1 cellular context compared by ENCODE assay signal in the genomic region with DNA sequence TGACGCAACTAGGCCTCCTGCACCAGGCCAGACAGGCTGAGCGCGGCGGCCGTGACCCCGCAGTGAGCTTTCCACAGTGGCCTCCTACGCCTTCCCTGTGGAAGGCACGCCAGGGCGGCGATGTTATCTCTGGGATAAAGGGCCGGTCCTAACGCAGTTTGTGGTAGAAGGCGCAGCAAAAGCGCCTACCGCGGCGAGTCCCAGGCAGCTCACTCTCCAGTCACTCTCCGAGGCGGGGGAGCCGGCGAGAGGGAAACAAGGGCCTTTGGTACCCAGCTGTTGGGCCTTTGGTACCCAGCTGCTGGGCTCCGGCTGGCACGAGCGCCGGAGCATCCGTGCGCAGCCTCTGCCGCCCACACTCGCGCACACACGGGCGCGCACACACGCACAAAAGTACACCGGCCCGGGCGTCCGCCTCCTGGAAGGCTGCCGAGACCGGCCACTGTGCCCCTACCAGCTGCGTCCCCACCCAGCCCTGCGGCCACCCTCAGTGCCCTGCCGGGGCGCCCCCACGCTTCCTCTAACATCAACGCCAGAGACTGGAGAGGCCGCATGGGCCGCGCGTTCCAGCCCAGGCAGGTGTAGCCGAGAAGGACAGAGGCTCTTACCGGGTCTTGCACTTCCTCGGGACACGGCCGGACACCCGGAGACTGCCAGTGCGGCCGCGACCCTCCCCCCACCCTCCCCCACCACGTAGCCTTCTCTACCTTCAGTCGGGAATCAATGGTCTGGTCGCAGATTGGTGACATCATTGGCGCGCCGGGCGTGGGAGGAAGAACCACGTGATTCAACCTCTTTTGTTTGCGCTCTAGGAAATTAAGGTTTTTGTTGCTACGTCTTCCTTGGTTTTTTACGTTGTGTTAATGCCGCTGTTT.
TF ChIP-seq lines count a peak whose summit lies in the region.

No MANE protein-coding gene starts in this region.

TF ChIP-seq in GM12878, 131 proteins besides CTCF, POLR2A, EP300 and RAD21 (continued from another document and continues in another):
- TF ChIP-seq PAX5 (IDR thresholded peaks at IDR 0.05; ENCODE audit: borderline replicate concordance, low read depth, low read length) (0 out of 2 replicates have a peak, but pooled peaks have one; percentile 12), TARDBP (IDR thresholded peaks at IDR 0.05; ENCODE audit: borderline replicate concordance) (0 out of 2 replicates have a peak, but pooled peaks have one; percentile 66), RAD51 (IDR thresholded peaks at IDR 0.05) (peak; percentile 97), NFYA (IDR thresholded peaks at IDR 0.05; ENCODE audit: borderline replicate concordance, low read depth, low read length) (no peak), HCFC1 (IDR thresholded peaks at IDR 0.05; ENCODE audit: low read length) (peak; percentile 78), RCOR1 (conservative IDR thresholded peaks at IDR 0.05; ENCODE audit: low read depth, low read length) (no peak), FOXM1 (IDR thresholded peaks at IDR 0.05; ENCODE audit: low read depth, low read length) (0 out of 2 replicates have a peak, but pooled peaks have one; percentile 10), NBN (IDR thresholded peaks at IDR 0.05) (peak; percentile 93), IKZF2 (IDR thresholded peaks at IDR 0.05) (peak in 1 of 2 experiments; percentile 18; a peak in 1 of 4 replicates), STAT3 (IDR thresholded peaks at IDR 0.05; ENCODE audit: low read depth, low read length) (no peak), CHD2 (IDR thresholded peaks at IDR 0.05; ENCODE audit: borderline replicate concordance, low read depth, low read length) (peak; percentile 77; the same call in 1 of the 2 replicates), TCF12 (IDR thresholded peaks at IDR 0.05; ENCODE audit: low read depth, low read length) (0 out of 2 replicates have a peak, but pooled peaks have one; percentile 20), SREBF1 (IDR thresholded peaks at IDR 0.05; ENCODE audit: low read length) (0 out of 2 replicates have a peak, but pooled peaks have one; percentile 17), RBBP5 (conservative IDR thresholded peaks at IDR 0.05) (no peak), IKZF1 (conservative IDR thresholded peaks at IDR 0.05) (peak; percentile 49; the same call in 1 of the 2 replicates), CREB1 (IDR thresholded peaks at IDR 0.05; ENCODE audit: low read depth) (peak; percentile 98), SMC3 (IDR thresholded peaks at IDR 0.05; ENCODE audit: borderline replicate concordance, low read length) (no peak), POU2F2 (IDR thresholded peaks at IDR 0.05; ENCODE audit: borderline replicate concordance, low read depth, low read length) (peak; percentile 70; the same call in 1 of the 3 replicates), SIN3A (IDR thresholded peaks at IDR 0.05; ENCODE audit: low read depth, low read length) (peak; percentile 87; the same call in 1 of the 2 replicates), ATF7 (IDR thresholded peaks at IDR 0.05; ENCODE audit: low read depth) (peak; percentile 96), MEF2A (IDR thresholded peaks at IDR 0.05; ENCODE audit: insufficient read depth, low read depth, low read length) (no peak), SP1 (IDR thresholded peaks at IDR 0.05; ENCODE audit: low read depth, low read length) (peak; percentile 34), RB1 (IDR thresholded peaks at IDR 0.05; ENCODE audit: borderline replicate concordance) (peak; percentile 35; the same call in 1 of the 2 replicates), BHLHE40 (IDR thresholded peaks at IDR 0.05; ENCODE audit: borderline replicate concordance in 1 of 2, low read depth in 2 of 2, low read length in 1 of 2) (peak; percentile 77 to 92), RELB (IDR thresholded peaks at IDR 0.05; ENCODE audit: low read depth) (peak; percentile 84), CBX5 (IDR thresholded peaks at IDR 0.05; ENCODE audit: low read depth) (0 out of 2 replicates have a peak, but pooled peaks have one; percentile 31), RUNX3 (IDR thresholded peaks at IDR 0.05; ENCODE audit: low read length) (peak; percentile 75), POLR2AphosphoS5 (IDR thresholded peaks at IDR 0.05; ENCODE audit: low read length) (peak; percentile 86), SREBF2 (IDR thresholded peaks at IDR 0.05; ENCODE audit: low read length) (no peak), NKRF (conservative IDR thresholded peaks at IDR 0.05) (peak; percentile 60; the same call in 1 of the 2 replicates), EGR1 (IDR thresholded peaks at IDR 0.05; ENCODE audit: borderline replicate concordance in 1 of 2, low read depth in 2 of 2, low read length in 2 of 2) (peak; percentile 58 to 100), YY1 (IDR thresholded peaks at IDR 0.05; ENCODE audit: low read depth, low read length) (peak; percentile 54; the same call in 1 of the 2 replicates), HDAC2 (IDR thresholded peaks at IDR 0.05) (0 out of 2 replicates have a peak, but pooled peaks have one; percentile 18), SIX5 (IDR thresholded peaks at IDR 0.05; ENCODE audit: low read depth, low read length, severe bottlenecking) (peak; percentile 57), NFIC (IDR thresholded peaks at IDR 0.05; ENCODE audit: low read depth, low read length) (no peak; the same call in 1 of the 2 replicates), CREM (IDR thresholded peaks at IDR 0.05; ENCODE audit: low read depth) (peak; percentile 99), NR2F1 (conservative IDR thresholded peaks at IDR 0.05) (peak; percentile 10; the same call in 1 of the 2 replicates), SKIL (IDR thresholded peaks at IDR 0.05; ENCODE audit: low read depth, poor library complexity, severe bottlenecking) (no peak)
- TF ChIP-seq, protein P1, sequence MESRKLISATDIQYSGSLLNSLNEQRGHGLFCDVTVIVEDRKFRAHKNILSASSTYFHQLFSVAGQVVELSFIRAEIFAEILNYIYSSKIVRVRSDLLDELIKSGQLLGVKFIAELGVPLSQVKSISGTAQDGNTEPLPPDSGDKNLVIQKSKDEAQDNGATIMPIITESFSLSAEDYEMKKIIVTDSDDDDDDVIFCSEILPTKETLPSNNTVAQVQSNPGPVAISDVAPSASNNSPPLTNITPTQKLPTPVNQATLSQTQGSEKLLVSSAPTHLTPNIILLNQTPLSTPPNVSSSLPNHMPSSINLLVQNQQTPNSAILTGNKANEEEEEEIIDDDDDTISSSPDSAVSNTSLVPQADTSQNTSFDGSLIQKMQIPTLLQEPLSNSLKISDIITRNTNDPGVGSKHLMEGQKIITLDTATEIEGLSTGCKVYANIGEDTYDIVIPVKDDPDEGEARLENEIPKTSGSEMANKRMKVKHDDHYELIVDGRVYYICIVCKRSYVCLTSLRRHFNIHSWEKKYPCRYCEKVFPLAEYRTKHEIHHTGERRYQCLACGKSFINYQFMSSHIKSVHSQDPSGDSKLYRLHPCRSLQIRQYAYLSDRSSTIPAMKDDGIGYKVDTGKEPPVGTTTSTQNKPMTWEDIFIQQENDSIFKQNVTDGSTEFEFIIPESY (IDR thresholded peaks at IDR 0.05) = no peak
- TF ChIP-seq, protein P2, sequence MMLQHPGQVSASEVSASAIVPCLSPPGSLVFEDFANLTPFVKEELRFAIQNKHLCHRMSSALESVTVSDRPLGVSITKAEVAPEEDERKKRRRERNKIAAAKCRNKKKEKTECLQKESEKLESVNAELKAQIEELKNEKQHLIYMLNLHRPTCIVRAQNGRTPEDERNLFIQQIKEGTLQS (IDR thresholded peaks at IDR 0.05; ENCODE audit: borderline replicate concordance, extremely low read depth, low read depth, low read length) = peak; percentile 98
- TF ChIP-seq, protein P3, sequence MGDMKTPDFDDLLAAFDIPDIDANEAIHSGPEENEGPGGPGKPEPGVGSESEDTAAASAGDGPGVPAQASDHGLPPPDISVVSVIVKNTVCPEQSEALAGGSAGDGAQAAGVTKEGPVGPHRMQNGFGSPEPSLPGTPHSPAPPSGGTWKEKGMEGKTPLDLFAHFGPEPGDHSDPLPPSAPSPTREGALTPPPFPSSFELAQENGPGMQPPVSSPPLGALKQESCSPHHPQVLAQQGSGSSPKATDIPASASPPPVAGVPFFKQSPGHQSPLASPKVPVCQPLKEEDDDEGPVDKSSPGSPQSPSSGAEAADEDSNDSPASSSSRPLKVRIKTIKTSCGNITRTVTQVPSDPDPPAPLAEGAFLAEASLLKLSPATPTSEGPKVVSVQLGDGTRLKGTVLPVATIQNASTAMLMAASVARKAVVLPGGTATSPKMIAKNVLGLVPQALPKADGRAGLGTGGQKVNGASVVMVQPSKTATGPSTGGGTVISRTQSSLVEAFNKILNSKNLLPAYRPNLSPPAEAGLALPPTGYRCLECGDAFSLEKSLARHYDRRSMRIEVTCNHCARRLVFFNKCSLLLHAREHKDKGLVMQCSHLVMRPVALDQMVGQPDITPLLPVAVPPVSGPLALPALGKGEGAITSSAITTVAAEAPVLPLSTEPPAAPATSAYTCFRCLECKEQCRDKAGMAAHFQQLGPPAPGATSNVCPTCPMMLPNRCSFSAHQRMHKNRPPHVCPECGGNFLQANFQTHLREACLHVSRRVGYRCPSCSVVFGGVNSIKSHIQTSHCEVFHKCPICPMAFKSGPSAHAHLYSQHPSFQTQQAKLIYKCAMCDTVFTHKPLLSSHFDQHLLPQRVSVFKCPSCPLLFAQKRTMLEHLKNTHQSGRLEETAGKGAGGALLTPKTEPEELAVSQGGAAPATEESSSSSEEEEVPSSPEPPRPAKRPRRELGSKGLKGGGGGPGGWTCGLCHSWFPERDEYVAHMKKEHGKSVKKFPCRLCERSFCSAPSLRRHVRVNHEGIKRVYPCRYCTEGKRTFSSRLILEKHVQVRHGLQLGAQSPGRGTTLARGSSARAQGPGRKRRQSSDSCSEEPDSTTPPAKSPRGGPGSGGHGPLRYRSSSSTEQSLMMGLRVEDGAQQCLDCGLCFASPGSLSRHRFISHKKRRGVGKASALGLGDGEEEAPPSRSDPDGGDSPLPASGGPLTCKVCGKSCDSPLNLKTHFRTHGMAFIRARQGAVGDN (IDR thresholded peaks at IDR 0.05) = 0 out of 2 replicates have a peak, but pooled peaks have one; percentile 83
- TF ChIP-seq, protein P4, sequence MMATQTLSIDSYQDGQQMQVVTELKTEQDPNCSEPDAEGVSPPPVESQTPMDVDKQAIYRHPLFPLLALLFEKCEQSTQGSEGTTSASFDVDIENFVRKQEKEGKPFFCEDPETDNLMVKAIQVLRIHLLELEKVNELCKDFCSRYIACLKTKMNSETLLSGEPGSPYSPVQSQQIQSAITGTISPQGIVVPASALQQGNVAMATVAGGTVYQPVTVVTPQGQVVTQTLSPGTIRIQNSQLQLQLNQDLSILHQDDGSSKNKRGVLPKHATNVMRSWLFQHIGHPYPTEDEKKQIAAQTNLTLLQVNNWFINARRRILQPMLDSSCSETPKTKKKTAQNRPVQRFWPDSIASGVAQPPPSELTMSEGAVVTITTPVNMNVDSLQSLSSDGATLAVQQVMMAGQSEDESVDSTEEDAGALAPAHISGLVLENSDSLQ (IDR thresholded peaks at IDR 0.05) = 0 out of 2 replicates have a peak, but pooled peaks have one; percentile 4
- TF ChIP-seq, protein P5, sequence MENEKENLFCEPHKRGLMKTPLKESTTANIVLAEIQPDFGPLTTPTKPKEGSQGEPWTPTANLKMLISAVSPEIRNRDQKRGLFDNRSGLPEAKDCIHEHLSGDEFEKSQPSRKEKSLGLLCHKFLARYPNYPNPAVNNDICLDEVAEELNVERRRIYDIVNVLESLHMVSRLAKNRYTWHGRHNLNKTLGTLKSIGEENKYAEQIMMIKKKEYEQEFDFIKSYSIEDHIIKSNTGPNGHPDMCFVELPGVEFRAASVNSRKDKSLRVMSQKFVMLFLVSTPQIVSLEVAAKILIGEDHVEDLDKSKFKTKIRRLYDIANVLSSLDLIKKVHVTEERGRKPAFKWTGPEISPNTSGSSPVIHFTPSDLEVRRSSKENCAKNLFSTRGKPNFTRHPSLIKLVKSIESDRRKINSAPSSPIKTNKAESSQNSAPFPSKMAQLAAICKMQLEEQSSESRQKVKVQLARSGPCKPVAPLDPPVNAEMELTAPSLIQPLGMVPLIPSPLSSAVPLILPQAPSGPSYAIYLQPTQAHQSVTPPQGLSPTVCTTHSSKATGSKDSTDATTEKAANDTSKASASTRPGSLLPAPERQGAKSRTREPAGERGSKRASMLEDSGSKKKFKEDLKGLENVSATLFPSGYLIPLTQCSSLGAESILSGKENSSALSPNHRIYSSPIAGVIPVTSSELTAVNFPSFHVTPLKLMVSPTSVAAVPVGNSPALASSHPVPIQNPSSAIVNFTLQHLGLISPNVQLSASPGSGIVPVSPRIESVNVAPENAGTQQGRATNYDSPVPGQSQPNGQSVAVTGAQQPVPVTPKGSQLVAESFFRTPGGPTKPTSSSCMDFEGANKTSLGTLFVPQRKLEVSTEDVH (IDR thresholded peaks at IDR 0.05; ENCODE audit: low read depth, partially characterized antibody) = peak; percentile 51
